9 cellular contexts compared by ENCODE assay signal in the genomic region with DNA sequence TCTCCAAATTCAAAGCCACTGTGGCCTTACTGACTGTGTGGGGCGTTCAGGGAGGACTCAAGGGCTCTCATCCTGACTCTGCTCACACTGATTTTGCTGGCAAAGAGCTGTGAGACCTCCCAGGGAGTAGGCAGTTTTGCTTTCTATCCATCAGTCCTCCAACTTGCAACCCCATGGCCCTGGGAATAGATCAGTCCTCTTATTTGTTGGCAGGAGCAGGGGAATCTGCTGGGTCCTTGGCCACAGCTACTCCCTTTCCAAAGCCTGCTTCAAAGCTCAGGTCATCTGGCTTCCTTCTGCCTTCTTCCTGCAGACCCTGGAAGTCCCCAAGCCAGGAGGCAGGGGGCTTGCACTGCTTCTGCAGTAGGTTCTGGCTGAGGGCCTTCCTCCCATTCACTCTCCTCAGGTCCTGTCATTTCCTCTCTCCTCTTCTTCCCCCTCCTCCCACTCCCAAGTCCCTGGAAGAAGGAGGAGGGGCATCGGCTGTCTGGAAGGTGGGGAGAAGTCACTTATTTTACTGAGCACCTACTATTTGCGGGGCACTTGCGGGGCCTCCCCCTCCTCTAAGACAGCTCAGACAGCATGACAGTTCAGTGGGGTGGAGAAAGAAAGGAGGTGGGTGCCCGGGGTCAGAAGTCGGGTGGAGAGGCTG. TPM values are rescaled to one million over a fixed set of nuclear protein-coding genes. Genes with fewer than 3 reads are reported as not detected.
DNase-seq lines count a peak whose midpoint lies in the region; ATAC-seq and TF ChIP-seq lines count a peak whose summit lies in the region.
"Had no signal": no experiment of that assay in that cellular context is flagged by ENCODE, and none has a peak within 500 bp of the region (broad histone marks: within the 10 kb centered on the region; RNA-seq: fewer than 3 reads in every experiment).

No MANE protein-coding gene starts in this region.

- H3K9me3 ChIP-seq in iPS-18a (ENCODE audit: control insufficient read depth, low read depth, low read length): no peaks in the 10 kb centered on the region

- H3K27me3 Mint-ChIP-seq in activated CD8-positive, alpha-beta T cell treated with anti-CD3 and anti-CD28 coated beads for 36 hours: peaks cover 57% of the 10 kb centered on the region

- intact Hi-C loops in activated CD8-positive, alpha-beta T cell treated with anti-CD3 and anti-CD28 coated beads for 36 hours (cut with micrococcal nuclease): no loop called here

- CTCF ChIA-PET in activated CD8-positive, alpha-beta T cell treated with anti-CD3 and anti-CD28 coated beads for 36 hours (lab: Charles Lee): interaction anchor here (1.0 to 2.3 kb wide), 5 partner anchors 21 to 172 kb away, joined by 3 to 5 read pairs (median 4); no protein-coding TSS in a partner anchor

- peaks cover 10% of the 10 kb centered on the region for H3K4me1 Mint-ChIP-seq in activated CD8-positive, alpha-beta T cell treated with anti-CD3 and anti-CD28 coated beads for 36 hours (ENCODE audit: low read depth)
- peaks cover 21% of the 10 kb centered on the region for H3K4me1 Mint-ChIP-seq in stimulated activated effector memory CD8-positive, alpha-beta T cell treated with anti-CD3 and anti-CD28 coated beads, Interleukin-12 subunit alpha, Interleukin-12 subunit beta, amount 100 ng/mL, for 72 hours

- DNase-seq in NCI-H2227 (lab: John Stamatoyannopoulos, UW; ENCODE audit: unreplicated experiment) (peak; percentile 48), NCI-H2227 treated with DMSO at 0.1 percent for 48 hours (lab: John Stamatoyannopoulos, UW) (no peak), mucosa of gallbladder (ENCODE audit: low spot score) (no peak), DMS153 (lab: John Stamatoyannopoulos, UW) (no peak)
- DNase-seq in activated CD8-positive, alpha-beta T cell treated with anti-CD3 and anti-CD28 coated beads for 36 hours: no peak
- no peak for DNase-seq in stimulated activated effector memory CD8-positive, alpha-beta T cell treated with anti-CD3 and anti-CD28 coated beads, Interleukin-12 subunit alpha, Interleukin-12 subunit beta, amount 100 ng/mL, for 72 hours (ENCODE audit: low spot score in 2 of 2)
- DNase-seq: AML-193 had no signal

- H3K27ac Mint-ChIP-seq in activated CD8-positive, alpha-beta T cell treated with anti-CD3 and anti-CD28 coated beads for 36 hours: no peak overlapping the region
- no peak overlapping the region for H3K27ac Mint-ChIP-seq in stimulated activated effector memory CD8-positive, alpha-beta T cell treated with anti-CD3 and anti-CD28 coated beads, Interleukin-12 subunit alpha, Interleukin-12 subunit beta, amount 100 ng/mL, for 72 hours

- H3K4me1 ChIP-seq in iPS-18a (ENCODE audit: control insufficient read depth, low read depth, low read length): peaks cover 7% of the 10 kb centered on the region

- H3K4me3 ChIP-seq in iPS-18a (ENCODE audit: low read length): peak overlapping the region; percentile 79

- POLR2A ChIA-PET in activated CD8-positive, alpha-beta T cell treated with anti-CD3 and anti-CD28 coated beads for 36 hours (lab: Charles Lee): interaction anchor here (0.6 kb wide), 1 partner anchor 14 kb away, joined by 3 read pairs; no protein-coding TSS in a partner anchor

- H3K9ac ChIP-seq in iPS-18a (ENCODE audit: low read length): no peak overlapping the region

- no peaks in the 10 kb centered on the region for H3K9me3 Mint-ChIP-seq in activated CD8-positive, alpha-beta T cell treated with anti-CD3 and anti-CD28 coated beads for 36 hours
- H3K9me3 Mint-ChIP-seq in stimulated activated effector memory CD8-positive, alpha-beta T cell treated with anti-CD3 and anti-CD28 coated beads, Interleukin-12 subunit alpha, Interleukin-12 subunit beta, amount 100 ng/mL, for 72 hours: peaks cover 3% of the 10 kb centered on the region

- ATAC-seq in activated CD8-positive, alpha-beta T cell treated with anti-CD3 and anti-CD28 coated beads for 36 hours: no peak
- ATAC-seq in stimulated activated effector memory CD8-positive, alpha-beta T cell treated with anti-CD3 and anti-CD28 coated beads, Interleukin-12 subunit alpha, Interleukin-12 subunit beta, amount 100 ng/mL, for 72 hours: peak; percentile 14
- ATAC-seq in GM18873 (IDR thresholded peaks at IDR 0.05; ENCODE audit: low FRiP score, unreplicated experiment): no peak

- no peak for TF ChIP-seq CTCF in activated CD8-positive, alpha-beta T cell treated with anti-CD3 and anti-CD28 coated beads for 36 hours (IDR thresholded peaks at IDR 0.05)

- H3K27ac ChIP-seq in iPS-18a (ENCODE audit: low read length): no peak overlapping the region

- no peaks in the 10 kb centered on the region for H3K36me3 ChIP-seq in iPS-18a (ENCODE audit: control insufficient read depth, low read depth, low read length)

- peak overlapping the region; percentile 19 for H3K4me3 Mint-ChIP-seq in activated CD8-positive, alpha-beta T cell treated with anti-CD3 and anti-CD28 coated beads for 36 hours
- H3K4me3 Mint-ChIP-seq in stimulated activated effector memory CD8-positive, alpha-beta T cell treated with anti-CD3 and anti-CD28 coated beads, Interleukin-12 subunit alpha, Interleukin-12 subunit beta, amount 100 ng/mL, for 72 hours: peak overlapping the region; percentile 70

- peaks cover 53% of the 10 kb centered on the region for H3K27me3 ChIP-seq in iPS-18a (ENCODE audit: control insufficient read depth, insufficient read depth, low read length)

- no peaks in the 10 kb centered on the region for H3K36me3 Mint-ChIP-seq in activated CD8-positive, alpha-beta T cell treated with anti-CD3 and anti-CD28 coated beads for 36 hours (ENCODE audit: low read depth)
- H3K36me3 Mint-ChIP-seq in stimulated activated effector memory CD8-positive, alpha-beta T cell treated with anti-CD3 and anti-CD28 coated beads, Interleukin-12 subunit alpha, Interleukin-12 subunit beta, amount 100 ng/mL, for 72 hours: no peaks in the 10 kb centered on the region

RNA-seq across cellular contexts. Expression of a gene that starts 0.8 kb away (rescaled TPM):
- 1 to 10 TPM; 1.6 to 2.1 TPM for total RNA-seq in activated CD8-positive, alpha-beta T cell treated with anti-CD3 and anti-CD28 coated beads for 36 hours
- total RNA-seq in mucosa of gallbladder: 22.0 TPM

RNA-seq across cellular contexts. Expression of a gene that starts 31.2 kb away (rescaled TPM):
- 10 to 100 TPM; 55.3 to 56.2 TPM for total RNA-seq in activated CD8-positive, alpha-beta T cell treated with anti-CD3 and anti-CD28 coated beads for 36 hours
- 524 TPM for total RNA-seq in mucosa of gallbladder
